13 cellular contexts compared by ENCODE assay signal in the genomic region with DNA sequence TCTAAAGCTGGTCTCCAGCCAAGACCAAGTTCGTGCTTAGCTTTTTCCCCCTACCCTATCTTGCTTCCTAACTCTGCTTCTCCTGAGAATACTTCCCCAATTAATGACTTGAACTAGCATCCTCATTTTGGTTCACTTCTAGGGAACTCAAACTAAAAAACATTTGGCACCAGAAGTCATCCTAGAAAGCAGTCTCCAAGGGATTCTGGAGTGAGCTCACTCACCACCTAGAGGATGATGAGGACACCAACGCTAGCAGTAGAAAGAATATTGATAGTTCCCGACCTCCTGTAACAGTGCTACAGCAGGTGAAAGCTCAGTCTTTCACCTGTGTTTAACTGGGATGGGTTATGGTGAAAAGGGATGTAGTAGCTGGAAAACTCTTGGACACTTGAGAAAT. TPM values are rescaled to one million over a fixed set of nuclear protein-coding genes. Genes with fewer than 3 reads are reported as not detected.
A peak's percentile ranks its signal among the peaks of the same experiment; 100 is the strongest.
DNase-seq lines count a peak whose midpoint lies in the region; ATAC-seq, FAIRE-seq and TF ChIP-seq lines count a peak whose summit lies in the region.
"Had no signal": no experiment of that assay in that cellular context is flagged by ENCODE, and none has a peak within 500 bp of the region (broad histone marks: within the 10 kb centered on the region; RNA-seq: fewer than 3 reads in every experiment).

No MANE protein-coding gene starts in this region.

- H3K4me1 ChIP-seq in A549: no peaks in the 10 kb centered on the region
- H3K4me1 ChIP-seq in endothelial cell of umbilical vein (ENCODE audit: control insufficient read depth, extremely low read depth, insufficient read depth, low read length): no peaks in the 10 kb centered on the region
- H3K4me1 ChIP-seq in effector memory CD4-positive, alpha-beta T cell (ENCODE audit: control insufficient read depth, insufficient read depth, low read length, poor library complexity, severe bottlenecking): no peaks in the 10 kb centered on the region
- H3K4me1 ChIP-seq: psoas muscle had no signal

- POLR2A ChIA-PET in A549 (lab: Yijun Ruan, JAX): no interaction called here
- POLR2A ChIA-PET in endothelial cell of umbilical vein (lab: Charles Lee): no interaction called here

- no peak overlapping the region for H2AFZ ChIP-seq in endothelial cell of umbilical vein (ENCODE audit: low read depth, low read length)

- no TSS peak for BruUV-seq in endothelial cell of umbilical vein (replicated peaks; lab: Mats Ljungman, UMichigan)

- TF ChIP-seq RAD21 in A549 (conservative IDR thresholded peaks at IDR 0.05 in 1 of 2, IDR thresholded peaks at IDR 0.05 in 1 of 2): no peak

- TF ChIP-seq CTCF in A549 (IDR thresholded peaks at IDR 0.05): no peak; the same call in 2 of the 3 replicates
- peak; percentile 12 for TF ChIP-seq CTCF in GM12864 (IDR thresholded peaks at IDR 0.05; ENCODE audit: low read depth, low read length, missing control alignments)
- no peak for TF ChIP-seq CTCF in endothelial cell of umbilical vein (IDR thresholded peaks at IDR 0.05; ENCODE audit: extremely low read depth in 1 of 2, insufficient read depth in 1 of 2, low read depth in 1 of 2, low read length in 2 of 2)

- no peaks in the 10 kb centered on the region for H3K9me3 ChIP-seq in A549
- H3K9me3 ChIP-seq in endothelial cell of umbilical vein (replicated peaks; ENCODE audit: control insufficient read depth, insufficient read depth, low read length): no peaks in the 10 kb centered on the region
- no peaks in the 10 kb centered on the region for H3K9me3 ChIP-seq in effector memory CD4-positive, alpha-beta T cell (ENCODE audit: control insufficient read depth, low read length)
- H3K9me3 ChIP-seq: psoas muscle had no signal

- H3K9ac ChIP-seq in endothelial cell of umbilical vein (replicated peaks; ENCODE audit: extremely low read depth, insufficient read depth, low read length): no peak overlapping the region

- H3K36me3 ChIP-seq in endothelial cell of umbilical vein (ENCODE audit: control insufficient read depth in 2 of 2, extremely low read depth in 1 of 2, insufficient read depth in 2 of 2, low read length in 2 of 2): no peaks in the 10 kb centered on the region
- H3K36me3 ChIP-seq in effector memory CD4-positive, alpha-beta T cell (ENCODE audit: control insufficient read depth, insufficient read depth, low read length): no peaks in the 10 kb centered on the region

- H3K79me2 ChIP-seq in endothelial cell of umbilical vein (ENCODE audit: control insufficient read depth, insufficient read depth, low read length): peaks cover 3% of the 10 kb centered on the region

- no peak for TF ChIP-seq EP300 in A549 (IDR thresholded peaks at IDR 0.05)

- ATAC-seq in A549 (peak in 1 of 2 experiments; percentile 44; a peak in 2 of 6 replicates), esophagus mucosa (no peak), HG03460 (IDR thresholded peaks at IDR 0.05; ENCODE audit: unreplicated experiment) (no peak)
- ATAC-seq: psoas muscle had no signal

- TF ChIP-seq POLR2A in A549 (IDR thresholded peaks at IDR 0.05; ENCODE audit: low read length) (no peak), endothelial cell of umbilical vein (IDR thresholded peaks at IDR 0.05; ENCODE audit: low read depth, low read length) (no peak)

- H3K4me3 ChIP-seq in A549: no peak overlapping the region
- no peak overlapping the region for H3K4me3 ChIP-seq in GM12864 (ENCODE audit: low read depth, low read length)
- H3K4me3 ChIP-seq in endothelial cell of umbilical vein (replicated peaks in 1 of 3; ENCODE audit: insufficient read depth in 1 of 3, low read depth in 1 of 3, low read length in 3 of 3): no peak overlapping the region
- H3K4me3 ChIP-seq in effector memory CD4-positive, alpha-beta T cell (ENCODE audit: insufficient read depth, low read depth, low read length, poor library complexity, severe bottlenecking): no peak overlapping the region
- H3K4me3 ChIP-seq: psoas muscle had no signal

- intact Hi-C loops in endothelial cell of umbilical vein (cut with micrococcal nuclease): no loop called here

- DNase-seq in A549 (ENCODE audit: low read depth in 1 of 2, low spot score in 1 of 2) (peak; percentile 11 to 31), GM12864 (ENCODE audit: low read depth) (no peak), NCI-H510A treated with DMSO at 0.1 percent for 48 hours (lab: John Stamatoyannopoulos, UW) (peak; percentile 40), endothelial cell of umbilical vein (ENCODE audit: low read depth, low spot score) (no peak), retina (no peak)
- DNase-seq in effector memory CD4-positive, alpha-beta T cell: no peak
- DNase-seq: CD4-positive, alpha-beta T cell; psoas muscle; stimulated activated naive CD4-positive, alpha-beta T cell; SW 1271 had no signal

- no peaks in the 10 kb centered on the region for H4K20me1 ChIP-seq in endothelial cell of umbilical vein (replicated peaks; ENCODE audit: control insufficient read depth, extremely low read depth, insufficient read depth, low read length)

- no peak for FAIRE-seq in A549 (lab: Jason Lieb, UNC)
- no peak for FAIRE-seq in endothelial cell of umbilical vein (lab: Jason Lieb, UNC)
- FAIRE-seq: bronchial epithelial cell had no signal

- 1% methylated on average over 3 of the region's 3 CpGs for WGBS in A549 (ENCODE audit: missing lambda C conversion rate)

- H3K9me1 ChIP-seq in endothelial cell of umbilical vein (replicated peaks; ENCODE audit: control insufficient read depth, extremely low read depth, insufficient read depth, low read length): no peaks in the 10 kb centered on the region

- no peak overlapping the region for H3K4me2 ChIP-seq in A549
- no peak overlapping the region for H3K4me2 ChIP-seq in endothelial cell of umbilical vein (ENCODE audit: insufficient read depth, low read length)

- CTCF ChIA-PET in A549 (lab: Yijun Ruan, JAX) (interaction anchor here (1.6 to 2.3 kb wide), 3 partner anchors 15 to 81 kb away, joined by 5 to 11 read pairs (median 8); no protein-coding TSS in a partner anchor), endothelial cell of umbilical vein (lab: Charles Lee) (interaction anchor here (1.1 to 2.3 kb wide), 3 partner anchors 68 to 81 kb away, joined by 3 to 13 read pairs (median 3); no protein-coding TSS in a partner anchor)

- dilution Hi-C loops in endothelial cell of umbilical vein (cut with MboI; ENCODE audit: extremely low pct_ligation_motif_present, low sequenced_read_pairs): loop anchor here (25.0 kb wide), 1 partner anchor 91 kb away; no protein-coding TSS in a partner anchor

- H3K27ac ChIP-seq in A549: no peak overlapping the region
- H3K27ac ChIP-seq in endothelial cell of umbilical vein (ENCODE audit: insufficient read depth, low read depth, low read length): no peak overlapping the region
- no peak overlapping the region for H3K27ac ChIP-seq in effector memory CD4-positive, alpha-beta T cell (ENCODE audit: insufficient read depth, low read length, poor library complexity, severe bottlenecking)
- H3K27ac ChIP-seq: psoas muscle had no signal

- H3K27me3 ChIP-seq in endothelial cell of umbilical vein (ENCODE audit: control insufficient read depth in 2 of 2, insufficient read depth in 2 of 2, low read length in 2 of 2): peaks cover 21 to 40% of the 10 kb centered on the region in 2 experiments
- H3K27me3 ChIP-seq in effector memory CD4-positive, alpha-beta T cell (replicated peaks; ENCODE audit: control insufficient read depth, insufficient read depth, low read length, poor library complexity, severe bottlenecking): peaks cover 6% of the 10 kb centered on the region

TF ChIP-seq in A549, 52 proteins besides CTCF, POLR2A, EP300 and RAD21 (continues in another document):
- TF ChIP-seq, protein P1, sequence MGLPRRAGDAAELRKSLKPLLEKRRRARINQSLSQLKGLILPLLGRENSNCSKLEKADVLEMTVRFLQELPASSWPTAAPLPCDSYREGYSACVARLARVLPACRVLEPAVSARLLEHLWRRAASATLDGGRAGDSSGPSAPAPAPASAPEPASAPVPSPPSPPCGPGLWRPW (IDR thresholded peaks at IDR 0.05): no peak
- TF ChIP-seq, protein P2, sequence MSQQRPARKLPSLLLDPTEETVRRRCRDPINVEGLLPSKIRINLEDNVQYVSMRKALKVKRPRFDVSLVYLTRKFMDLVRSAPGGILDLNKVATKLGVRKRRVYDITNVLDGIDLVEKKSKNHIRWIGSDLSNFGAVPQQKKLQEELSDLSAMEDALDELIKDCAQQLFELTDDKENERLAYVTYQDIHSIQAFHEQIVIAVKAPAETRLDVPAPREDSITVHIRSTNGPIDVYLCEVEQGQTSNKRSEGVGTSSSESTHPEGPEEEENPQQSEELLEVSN (IDR thresholded peaks at IDR 0.05; ENCODE audit: borderline replicate concordance, low read depth): no peak
- no peak for TF ChIP-seq NPAS2 (CRISPR knock-in tag; IDR thresholded peaks at IDR 0.05; ENCODE audit: borderline replicate concordance)

TF ChIP-seq in endothelial cell of umbilical vein, 7 proteins besides CTCF, POLR2A, EP300 and RAD21:
- TF ChIP-seq EZH2 (IDR thresholded peaks at IDR 0.05; ENCODE audit: borderline replicate concordance, low read depth, low read length, severe bottlenecking) (peak; percentile 40), JUN (IDR thresholded peaks at IDR 0.05; ENCODE audit: borderline replicate concordance, insufficient read depth, insufficient read length, low read depth) (no peak), GATA2 (IDR thresholded peaks at IDR 0.05; ENCODE audit: insufficient read depth, insufficient read length, low read depth, low read length) (no peak)

RNA-seq across cellular contexts. Expression of a gene that starts 4.7 kb away (rescaled TPM):
- polyA plus RNA-seq in A549 (2011; rRNA removed) (88.3 and 89.7 TPM in 2 replicates), A549 (2017; fragmentation: RNase III; extraction: RNeasy Plus Mini Kit Qiagen cat#74134 plus additional on column Dnase treatment) (79.3 to 87.3 TPM (median 84.6 TPM) in 3 replicates), endothelial cell of umbilical vein (107 and 118 TPM in 2 replicates)
- polyA plus RNA-seq in A549 (2012; cell fraction: cytosol; rRNA removed): 77.5 and 78.2 TPM in 2 replicates
- 38.9 and 63.9 TPM in 2 replicates for polyA plus RNA-seq in A549 (2012; cell fraction: nucleus; rRNA removed)
- polyA minus RNA-seq in A549 (2011; rRNA and poly(A)+ RNA removed): 91.7 and 108 TPM in 2 replicates
- total RNA-seq in endothelial cell of umbilical vein (93.6 and 101 TPM in 2 replicates), esophagus mucosa (54.6 TPM)
- 99.0 and 120 TPM in 2 replicates for polyA plus RNA-seq in endothelial cell of umbilical vein (2011; cell fraction: cytosol; rRNA removed)
- polyA plus RNA-seq in endothelial cell of umbilical vein (2011; cell fraction: nucleus; rRNA removed): 51.6 and 55.4 TPM in 2 replicates
- 78.2 and 122 TPM in 2 replicates for polyA plus RNA-seq in endothelial cell of umbilical vein (2012)
- polyA minus RNA-seq in endothelial cell of umbilical vein: 104 and 114 TPM in 2 replicates
- polyA minus RNA-seq in endothelial cell of umbilical vein (2011; cell fraction: cytosol; rRNA and poly(A)+ RNA removed): 59.4 TPM
- polyA minus RNA-seq in endothelial cell of umbilical vein (2011; cell fraction: nucleus; rRNA and poly(A)+ RNA removed): 20.5 and 25.7 TPM in 2 replicates

Comparison
In these comparisons a context has a peak if more than half of its experiments do, and no peak if none do; other contexts are left out.
1. DNase-seq: peak in A549 (2 of 2) and NCI-H510A treated with DMSO at 0.1 percent for 48 hours (single experiment); none in GM12864 (single experiment), endothelial cell of umbilical vein (single experiment), effector memory CD4-positive, alpha-beta T cell (0 of 3) and retina (single experiment).